24 cellular contexts compared by ENCODE assay signal in the genomic region with DNA sequence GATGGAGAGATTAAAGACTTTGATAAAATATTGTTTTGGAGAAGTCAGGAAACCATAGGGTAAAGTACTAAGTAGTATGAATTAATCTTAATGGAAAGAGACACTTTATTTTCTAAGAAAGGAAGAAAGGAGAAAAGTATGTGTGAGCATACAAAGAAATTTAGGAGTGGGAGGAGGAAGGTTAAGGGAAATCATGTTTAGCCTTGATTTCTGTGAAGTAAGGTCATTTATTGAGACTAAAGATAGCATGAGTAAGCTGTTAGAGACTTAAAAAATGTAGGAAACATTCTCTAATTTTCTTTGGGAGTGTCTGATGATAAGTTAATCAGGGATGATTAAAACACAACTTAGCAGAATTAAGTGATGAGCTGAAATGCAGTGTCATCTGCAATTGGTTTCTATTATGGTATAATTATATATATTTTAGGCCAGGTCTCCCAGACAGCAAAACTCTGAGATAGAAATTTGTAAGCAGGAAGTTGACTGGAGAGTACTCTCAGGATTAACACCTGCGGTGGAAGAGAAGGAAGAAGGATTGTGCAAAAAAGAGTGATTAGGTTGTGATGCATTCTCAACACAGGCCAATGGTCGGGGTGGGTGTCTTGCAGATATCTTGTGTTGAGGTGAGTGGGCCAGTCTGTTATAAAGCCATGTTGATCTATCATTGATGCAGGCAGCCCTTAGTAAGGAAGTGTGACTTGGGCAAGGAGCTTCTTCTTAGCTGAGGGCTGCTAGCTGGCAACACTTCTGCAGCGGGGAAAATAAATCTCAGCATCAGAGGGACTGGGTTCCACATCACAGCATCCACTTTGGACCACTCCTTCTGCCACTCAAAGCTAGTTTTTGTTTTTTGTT.
DNase-seq lines count a peak whose midpoint lies in the region; ATAC-seq, FAIRE-seq and TF ChIP-seq lines count a peak whose summit lies in the region.
"Had no signal": no experiment of that assay in that cellular context is flagged by ENCODE, and none has a peak within 500 bp of the region (broad histone marks: within the 10 kb centered on the region; RNA-seq: fewer than 3 reads in every experiment).

No MANE protein-coding gene starts in this region.

- H3K9ac ChIP-seq in astrocyte (ENCODE audit: low read length) = no peak overlapping the region
- H3K9ac ChIP-seq: parathyroid adenoma had no signal

- no peak overlapping the region for H3K4me2 ChIP-seq in astrocyte (ENCODE audit: low read length)
- H3K4me2 ChIP-seq in GM23338 = no peak overlapping the region

- no peaks in the 10 kb centered on the region for H3K4me1 ChIP-seq in astrocyte (ENCODE audit: insufficient read depth, low read length)
- H3K4me1 ChIP-seq in sigmoid colon = no peaks in the 10 kb centered on the region
- no peaks in the 10 kb centered on the region for H3K4me1 ChIP-seq in GM23338 (ENCODE audit: insufficient read depth)
- no peaks in the 10 kb centered on the region for H3K4me1 ChIP-seq in left lung
- H3K4me1 ChIP-seq: colonic mucosa, parathyroid adenoma, Peyer's patch had no signal

- H3K4me1 Mint-ChIP-seq in T-helper 2 cell treated with Interferon-gamma antibody and Interleukin-4, amounts not matched to agents 5 μg/mL and 100 μg/mL, for 36 hours (ENCODE audit: low read depth) = peaks cover 14% of the 10 kb centered on the region
- H3K4me1 Mint-ChIP-seq in astrocyte (ENCODE audit: low read depth, unreplicated experiment) (peaks cover 15% of the 10 kb centered on the region), GM23338 (no peaks in the 10 kb centered on the region; the same call in 2 of the 3 replicates)

- no peaks in the 10 kb centered on the region for H3K79me2 ChIP-seq in astrocyte (ENCODE audit: insufficient read depth, low read length)
- H3K79me2 ChIP-seq in GM23338 (replicated peaks; ENCODE audit: insufficient read depth) = no peaks in the 10 kb centered on the region
- H3K79me2 ChIP-seq: parathyroid adenoma had no signal

- H3K36me3 ChIP-seq in astrocyte (ENCODE audit: insufficient read depth, low read length) (no peaks in the 10 kb centered on the region), sigmoid colon (no peaks in the 10 kb centered on the region), GM23338 (ENCODE audit: insufficient read depth) (no peaks in the 10 kb centered on the region), left lung (no peaks in the 10 kb centered on the region)
- H3K36me3 ChIP-seq: colonic mucosa, Peyer's patch had no signal

- no peak overlapping the region for H2AFZ ChIP-seq in astrocyte (ENCODE audit: low read depth, low read length)
- no peak overlapping the region for H2AFZ ChIP-seq in GM23338
- H2AFZ ChIP-seq: parathyroid adenoma had no signal

- peaks cover 3% of the 10 kb centered on the region for H3K27me3 Mint-ChIP-seq in T-helper 2 cell treated with Interferon-gamma antibody and Interleukin-4, amounts not matched to agents 5 μg/mL and 100 μg/mL, for 36 hours (ENCODE audit: low read depth)
- H3K27me3 Mint-ChIP-seq in astrocyte (ENCODE audit: low read depth, unreplicated experiment) (no peaks in the 10 kb centered on the region), GM23338 (ENCODE audit: insufficient read depth, low read depth, poor library complexity) (no peaks in the 10 kb centered on the region)
- H3K27me3 Mint-ChIP-seq: IgD-negative memory B cell had no signal

- peaks cover 13% of the 10 kb centered on the region; the same call in 1 of the 2 replicates for H3K9me2 ChIP-seq in GM23338 (ENCODE audit: insufficient read depth)

- no peak for DNase-seq in T-helper 2 cell treated with Interferon-gamma antibody and Interleukin-4, amounts not matched to agents 5 μg/mL and 100 μg/mL, for 36 hours (ENCODE audit: low spot score)
- DNase-seq in T-helper 2 cell = no peak
- DNase-seq in OCI-M1 (lab: John Stamatoyannopoulos, UW) = peak; percentile 71
- peak; percentile 68 for DNase-seq in astrocyte (ENCODE audit: low read depth)
- peak; percentile 37 for DNase-seq in pulmonary artery endothelial cell (ENCODE audit: low read depth, low spot score)
- no peak for DNase-seq in sigmoid colon
- no peak for DNase-seq in GM23338 (ENCODE audit: low spot score)
- no peak for DNase-seq in left lung
- DNase-seq: activated CD4-positive, alpha-beta T cell treated with anti-CD3 and anti-CD28 coated beads for 48 hours; activated naive CD4-positive, alpha-beta T cell treated with Interleukin-2 at 50 U/mL for 16 hours; body of pancreas; colonic mucosa; hippocampal formation; islet precursor cell; mammary epithelial cell; NCI-H1930; NCI-H446; Peyer's patch; stimulated activated CD4-positive, alpha-beta T cell treated with anti-CD3 and anti-CD28 coated beads, Interleukin-2, amount 100 ng/mL, for 48 hours had no signal

- TF ChIP-seq POLR2A in sigmoid colon (IDR thresholded peaks at IDR 0.05) = no peak

- H3K9me3 Mint-ChIP-seq in T-helper 2 cell treated with Interferon-gamma antibody and Interleukin-4, amounts not matched to agents 5 μg/mL and 100 μg/mL, for 36 hours = peaks cover 7% of the 10 kb centered on the region
- H3K9me3 Mint-ChIP-seq in astrocyte (ENCODE audit: unreplicated experiment) (peaks cover 6% of the 10 kb centered on the region), GM23338 (peaks cover 3% of the 10 kb centered on the region; the same call in 1 of the 3 replicates)

- H3K27me3 ChIP-seq in astrocyte (ENCODE audit: insufficient read depth, low read length) (no peaks in the 10 kb centered on the region), sigmoid colon (no peaks in the 10 kb centered on the region), GM23338 (ENCODE audit: insufficient read depth) (no peaks in the 10 kb centered on the region), left lung (no peaks in the 10 kb centered on the region)
- H3K27me3 ChIP-seq: body of pancreas, colonic mucosa, Peyer's patch had no signal

- no peak for TF ChIP-seq EP300 in sigmoid colon (IDR thresholded peaks at IDR 0.05)

- ATAC-seq in GM23338 = no peak
- ATAC-seq in left lung = no peak
- ATAC-seq: body of pancreas, HCT116 had no signal

- H3K27ac ChIP-seq in astrocyte (ENCODE audit: low read depth, low read length) (no peak overlapping the region), sigmoid colon (no peak overlapping the region), GM23338 (ENCODE audit: low read depth) (no peak overlapping the region), left lung (no peak overlapping the region)
- H3K27ac ChIP-seq: body of pancreas, colonic mucosa, parathyroid adenoma, Peyer's patch had no signal

- H3K4me3 ChIP-seq in astrocyte (ENCODE audit: insufficient read depth, low read depth, low read length) = no peak overlapping the region
- H3K4me3 ChIP-seq in sigmoid colon = no peak overlapping the region
- H3K4me3 ChIP-seq in GM23338 = no peak overlapping the region
- no peak overlapping the region for H3K4me3 ChIP-seq in left lung
- H3K4me3 ChIP-seq: body of pancreas, colonic mucosa, Peyer's patch had no signal

- peak overlapping the region; percentile 1 for H3K27ac Mint-ChIP-seq in T-helper 2 cell treated with Interferon-gamma antibody and Interleukin-4, amounts not matched to agents 5 μg/mL and 100 μg/mL, for 36 hours
- H3K27ac Mint-ChIP-seq in astrocyte (ENCODE audit: unreplicated experiment) (peak overlapping the region; percentile 55), GM23338 (no peak overlapping the region)
- H3K27ac Mint-ChIP-seq: IgD-negative memory B cell had no signal

- no peaks in the 10 kb centered on the region for H4K20me1 ChIP-seq in astrocyte (ENCODE audit: insufficient read depth, low read length)
- H4K20me1 ChIP-seq in GM23338 (replicated peaks; ENCODE audit: insufficient read depth) = no peaks in the 10 kb centered on the region

- intact Hi-C loops in sigmoid colon (cut with DNase I) = no loop called here
- intact Hi-C loops in left lung (cut with DNase I) = no loop called here

- 66 to 72% methylated on average over 3 of the region's 3 CpGs for WGBS in sigmoid colon, 2 donors

- TF ChIP-seq CTCF in astrocyte (IDR thresholded peaks at IDR 0.05; ENCODE audit: insufficient read depth, low read depth, low read length) (no peak), sigmoid colon (IDR thresholded peaks at IDR 0.05) (no peak), GM23338 (conservative IDR thresholded peaks at IDR 0.05; ENCODE audit: low read depth in 2 of 2) (no peak), left lung (IDR thresholded peaks at IDR 0.05) (no peak)

- FAIRE-seq in astrocyte (lab: Jason Lieb, UNC) = no peak
- FAIRE-seq: TTC549, urothelium cell line had no signal

- H3K36me3 Mint-ChIP-seq in T-helper 2 cell treated with Interferon-gamma antibody and Interleukin-4, amounts not matched to agents 5 μg/mL and 100 μg/mL, for 36 hours (ENCODE audit: low read depth) = no peaks in the 10 kb centered on the region
- peaks cover 2% of the 10 kb centered on the region for H3K36me3 Mint-ChIP-seq in astrocyte (ENCODE audit: low read depth, unreplicated experiment)
- H3K36me3 Mint-ChIP-seq in GM23338 (ENCODE audit: low read depth) = no peaks in the 10 kb centered on the region; the same call in 2 of the 3 replicates
- H3K36me3 Mint-ChIP-seq: IgD-negative memory B cell had no signal

- no peaks in the 10 kb centered on the region for H3K9me3 ChIP-seq in astrocyte (ENCODE audit: insufficient read depth, low read depth, low read length)
- no peaks in the 10 kb centered on the region for H3K9me3 ChIP-seq in sigmoid colon
- H3K9me3 ChIP-seq in left lung = no peaks in the 10 kb centered on the region
- H3K9me3 ChIP-seq: body of pancreas, colonic mucosa, Peyer's patch had no signal

- H3F3A ChIP-seq in GM23338 (replicated peaks; ENCODE audit: low read depth) = no peaks in the 10 kb centered on the region

- no peak overlapping the region for H3K4me3 Mint-ChIP-seq in T-helper 2 cell treated with Interferon-gamma antibody and Interleukin-4, amounts not matched to agents 5 μg/mL and 100 μg/mL, for 36 hours
- H3K4me3 Mint-ChIP-seq in astrocyte (ENCODE audit: unreplicated experiment) (no peak overlapping the region), GM23338 (no peak overlapping the region)
- H3K4me3 Mint-ChIP-seq: IgD-negative memory B cell had no signal

Comparison
In these comparisons a context has a peak if more than half of its experiments do, and no peak if none do; other contexts are left out.
1. DNase-seq: peak in OCI-M1 (single experiment), astrocyte (single experiment) and pulmonary artery endothelial cell (single experiment); none in T-helper 2 cell treated with Interferon-gamma antibody and Interleukin-4, amounts not matched to agents 5 μg/mL and 100 μg/mL, for 36 hours (single experiment), T-helper 2 cell (0 of 5), sigmoid colon (single experiment), GM23338 (single experiment) and left lung (0 of 2).